In genomic region chr9:83991355-83991754, GRCh38 we compare ENCODE assay signal across 35 cellular contexts.
"Had no signal": no experiment of that assay in that cellular context is flagged by ENCODE, and none has a peak within 500 bp of the region (broad histone marks: within the 10 kb centered on the region; RNA-seq: fewer than 3 reads in every experiment).

No MANE protein-coding gene starts in this region.

- H3K4me3 ChIP-seq: MG63 had no signal

- DNase-seq: Karpas-422, Kasumi-1, MG63, MM.1S, MV-4-11, NCI-H1048, NCI-H1092, NCI-H1092 treated with DMSO at 0.1 percent for 48 hours, NCI-H1105, NCI-H1105 treated with DMSO at 0.1 percent for 48 hours, NCI-H1417, NCI-H1417 treated with DMSO at 0.1 percent for 48 hours, NCI-H1436, NCI-H1436 treated with DMSO at 0.1 percent for 48 hours, NCI-H146, NCI-H1694, NCI-H1694 treated with DMSO at 0.1 percent for 48 hours, NCI-H187, NCI-H187 treated with DMSO at 0.1 percent for 48 hours, NCI-H1930, NCI-H2029, NCI-H2029 treated with DMSO at 0.1 percent for 48 hours, NCI-H2081, NCI-H2081 treated with DMSO at 0.1 percent for 48 hours, NCI-H2107, NCI-H2171, NCI-H2171 treated with DMSO at 0.1 percent for 48 hours, NCI-H2227 treated with DMSO at 0.1 percent for 48 hours, NCI-H226, NCI-H345, NCI-H446, NCI-H446 treated with DMSO at 0.1 percent for 48 hours, NCI-H510A, NCI-H510A treated with DMSO at 0.1 percent for 48 hours, NCI-H524 had no signal

- H3K9me3 ChIP-seq: MG63 had no signal

- H3K27me3 ChIP-seq: MG63 had no signal
